In the genomic region with DNA sequence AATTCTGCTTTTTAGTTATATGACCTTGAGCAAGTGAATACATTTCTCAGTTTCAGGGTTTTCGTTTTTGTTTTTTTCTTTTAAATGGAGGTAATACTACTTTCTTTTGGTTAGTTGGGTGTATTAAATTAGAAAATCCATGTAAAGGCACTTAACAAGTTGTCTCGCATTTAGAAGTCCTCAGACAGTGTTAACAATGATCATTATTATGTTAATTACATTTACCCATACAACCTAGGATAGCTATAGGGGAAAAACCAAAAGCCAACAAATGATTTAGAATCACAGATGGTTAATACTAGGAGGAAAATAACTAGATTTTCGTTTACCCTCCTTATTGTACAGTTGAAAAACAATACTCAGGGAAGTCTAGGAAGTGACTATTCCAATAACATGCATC, we compare ENCODE assay signal across 22 cellular contexts.
"Had no signal": no experiment of that assay in that cellular context is flagged by ENCODE, and none has a peak within 500 bp of the region (broad histone marks: within the 10 kb centered on the region; RNA-seq: fewer than 3 reads in every experiment).

No MANE protein-coding gene starts in this region.

- H3K27ac ChIP-seq: coronary artery, dorsolateral prefrontal cortex, esophagus muscularis mucosa, gastrocnemius medialis, heart right ventricle, left lung, lower lobe of right lung had no signal

- ATAC-seq: gastrocnemius medialis; heart right ventricle; left cardiac atrium; left lung; left ventricle myocardium superior; lower lobe of right lung; mucosa of descending colon; naive thymus-derived CD8-positive, alpha-beta T cell had no signal

- H3K27me3 Mint-ChIP-seq: naive B cell; naive thymus-derived CD8-positive, alpha-beta T cell had no signal

- H3K27me3 ChIP-seq: dorsolateral prefrontal cortex, esophagus muscularis mucosa, gastrocnemius medialis, heart right ventricle, left lung had no signal

- H3K9me3 ChIP-seq: esophagus muscularis mucosa, gastrocnemius medialis, heart right ventricle, left lung, lower lobe of right lung, mucosa of descending colon had no signal

- H3K4me1 Mint-ChIP-seq: mesothelial cell of epicardium; naive B cell; naive thymus-derived CD8-positive, alpha-beta T cell had no signal

- DNase-seq: dermis blood vessel endothelial cell; dorsolateral prefrontal cortex; effector CD4-positive, alpha-beta T cell; effector memory CD4-positive, alpha-beta T cell; foreskin fibroblast; foreskin melanocyte; gastrocnemius medialis; glutamatergic neuron; head of caudate nucleus; heart right ventricle; hippocampal formation; left cardiac atrium; left lung; left ventricle myocardium superior; lower lobe of right lung; mesenchymal stem cell; mucosa of descending colon; naive B cell; naive thymus-derived CD8-positive, alpha-beta T cell had no signal

- H3K27ac Mint-ChIP-seq: mesothelial cell of epicardium; naive B cell; naive thymus-derived CD8-positive, alpha-beta T cell had no signal

- H3K36me3 Mint-ChIP-seq: mesothelial cell of epicardium; naive B cell; naive thymus-derived CD8-positive, alpha-beta T cell had no signal

- H3K4me3 Mint-ChIP-seq: mesothelial cell of epicardium; naive B cell; naive thymus-derived CD8-positive, alpha-beta T cell had no signal

- H3K4me3 ChIP-seq: coronary artery, dorsolateral prefrontal cortex, esophagus muscularis mucosa, gastrocnemius medialis, heart right ventricle, left lung, lower lobe of right lung, mucosa of descending colon had no signal

- H3K36me3 ChIP-seq: esophagus muscularis mucosa, gastrocnemius medialis, heart right ventricle, left lung, lower lobe of right lung had no signal

- H3K4me1 ChIP-seq: esophagus muscularis mucosa, gastrocnemius medialis, heart right ventricle, left lung, lower lobe of right lung had no signal

- H3K9me3 Mint-ChIP-seq: mesothelial cell of epicardium had no signal
